1 cellular context compared by ENCODE assay signal in genomic region chr2:229798446-229799147, GRCh38.
TF ChIP-seq lines count a peak whose summit lies in the region.

No MANE protein-coding gene starts in this region.

TF ChIP-seq in GM23338, 12 proteins besides CTCF, POLR2A, EP300 and RAD21 (continued from another document):
- TF ChIP-seq ZNF462 (CRISPR knock-in tag; IDR thresholded peaks at IDR 0.05) (no peak), JUNB (IDR thresholded peaks at IDR 0.05; ENCODE audit: unreplicated experiment) (no peak), POLR2AphosphoS5 (IDR thresholded peaks at IDR 0.05; ENCODE audit: low read depth) (no peak)
